ENCODE assay signal across 8 cellular contexts in the genomic region with DNA sequence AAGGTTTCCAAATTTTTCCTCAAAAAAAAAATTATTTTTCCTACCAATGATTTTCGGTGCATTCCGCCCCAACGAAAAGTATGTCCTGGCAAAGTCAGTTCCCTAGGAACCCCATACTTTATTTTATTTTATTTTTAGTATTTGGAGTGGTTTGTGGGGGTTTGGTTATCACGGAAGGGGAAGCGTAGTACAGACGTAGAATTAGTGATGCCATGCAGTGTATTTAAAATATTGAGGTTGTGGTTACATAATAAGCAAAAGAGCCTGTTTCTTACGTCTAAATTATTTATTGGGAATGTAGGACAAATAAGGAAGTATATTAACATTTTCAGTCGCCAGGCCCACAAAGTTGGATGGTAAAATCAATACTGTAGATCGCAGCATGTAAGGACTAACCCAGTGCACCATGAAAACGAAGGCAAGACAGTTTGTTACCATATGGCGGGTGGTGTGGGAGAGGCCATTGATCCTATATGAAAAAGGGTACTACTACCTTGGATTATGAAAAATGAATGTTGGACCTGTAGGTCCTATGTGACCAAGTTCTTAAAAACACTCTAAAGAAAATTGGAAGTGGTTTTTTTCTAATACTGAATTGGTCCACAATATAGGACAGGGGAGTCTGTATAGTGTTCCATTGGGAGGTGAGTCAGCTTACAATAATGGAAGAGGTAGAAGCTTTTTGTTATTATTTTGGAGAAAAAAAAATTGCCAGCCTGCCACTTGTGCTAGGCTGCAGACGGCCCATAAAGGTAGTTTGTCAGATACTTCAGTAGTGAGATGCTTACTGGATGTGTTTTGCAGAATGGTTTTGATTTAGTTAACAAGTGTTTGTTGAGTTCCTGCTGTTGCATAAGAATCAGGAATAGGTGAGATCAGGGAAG. TPM values are rescaled to one million over a fixed set of nuclear protein-coding genes. Genes with fewer than 3 reads are reported as not detected.
A peak's percentile ranks its signal among the peaks of the same experiment; 100 is the strongest.
DNase-seq lines count a peak whose midpoint lies in the region; ATAC-seq and TF ChIP-seq lines count a peak whose summit lies in the region.

No MANE protein-coding gene starts in this region.

- no peaks in the 10 kb centered on the region for H3F3A ChIP-seq in neural progenitor cell (ENCODE audit: low read depth)

- H3K4me3 Mint-ChIP-seq in activated T-cell treated with anti-CD3 and anti-CD28 coated beads, Interleukin-2, amount 50 U/mL, for 72 hours, result peak overlapping the region; percentile 92 to 94
- H3K4me3 Mint-ChIP-seq in endothelial cell (ENCODE audit: unreplicated experiment), result peak overlapping the region; percentile 96
- H3K4me3 Mint-ChIP-seq in neural progenitor cell, result peak overlapping the region; percentile 98

- no peaks in the 10 kb centered on the region for H3K27me3 Mint-ChIP-seq in activated T-cell treated with anti-CD3 and anti-CD28 coated beads, Interleukin-2, amount 50 U/mL, for 72 hours (ENCODE audit: low read depth)
- H3K27me3 Mint-ChIP-seq in endothelial cell (ENCODE audit: unreplicated experiment), result peaks cover 2% of the 10 kb centered on the region
- H3K27me3 Mint-ChIP-seq in neural progenitor cell (ENCODE audit: insufficient read depth, low read depth), result no peaks in the 10 kb centered on the region

- no peak for DNase-seq in activated T-cell treated with anti-CD3 and anti-CD28 coated beads, Interleukin-2, amount 50 U/mL, for 72 hours
- DNase-seq in activated T-cell treated with anti-CD3 and anti-CD28 coated beads, Interleukin-2, amount 50 U/mL, for 1 hour, result no peak
- no peak for DNase-seq in SJSA1 (ENCODE audit: low read depth in 1 of 2, low spot score in 2 of 2)
- DNase-seq in endothelial cell (ENCODE audit: low spot score), result no peak
- DNase-seq in neural progenitor cell (ENCODE audit: low spot score), result no peak
- DNase-seq in NCI-H446 (lab: John Stamatoyannopoulos, UW), result no peak
- no peak for DNase-seq in NCI-H1105 (lab: John Stamatoyannopoulos, UW)
- no peak for DNase-seq in inferior parietal cortex (ENCODE audit: extremely low spot score)

- peaks cover 63% of the 10 kb centered on the region for H3K79me2 ChIP-seq in neural progenitor cell (ENCODE audit: low read depth)

- H3K9ac ChIP-seq in neural progenitor cell, result peak overlapping the region; percentile 87

- peak overlapping the region; percentile 92 for H3K27ac Mint-ChIP-seq in activated T-cell treated with anti-CD3 and anti-CD28 coated beads, Interleukin-2, amount 50 U/mL, for 72 hours
- H3K27ac Mint-ChIP-seq in endothelial cell (ENCODE audit: unreplicated experiment), result peak overlapping the region; percentile 98
- H3K27ac Mint-ChIP-seq in neural progenitor cell, result peak overlapping the region; percentile 85

- H3K4me1 Mint-ChIP-seq in activated T-cell treated with anti-CD3 and anti-CD28 coated beads, Interleukin-2, amount 50 U/mL, for 72 hours (ENCODE audit: low read depth), result peaks cover 39% of the 10 kb centered on the region
- peaks cover 16% of the 10 kb centered on the region for H3K4me1 Mint-ChIP-seq in endothelial cell (ENCODE audit: unreplicated experiment)
- peaks cover 22% of the 10 kb centered on the region for H3K4me1 Mint-ChIP-seq in neural progenitor cell

- no peak for TF ChIP-seq CTCF in endothelial cell (IDR thresholded peaks at IDR 0.05; ENCODE audit: unreplicated experiment)
- no peak for TF ChIP-seq CTCF in neural progenitor cell (IDR thresholded peaks at IDR 0.05)

- H3K36me3 ChIP-seq in SJSA1, result peaks cover 18% of the 10 kb centered on the region
- H3K36me3 ChIP-seq in neural progenitor cell, result no peaks in the 10 kb centered on the region

- no peak for ATAC-seq in activated T-cell treated with anti-CD3 and anti-CD28 coated beads, Interleukin-2, amount 50 U/mL, for 72 hours (replicated peaks in 1 of 2)

- peaks cover 0 to 4% of the 10 kb centered on the region in 2 donors for H3K9me3 Mint-ChIP-seq in activated T-cell treated with anti-CD3 and anti-CD28 coated beads, Interleukin-2, amount 50 U/mL, for 72 hours
- H3K9me3 Mint-ChIP-seq in endothelial cell (ENCODE audit: unreplicated experiment) (no peaks in the 10 kb centered on the region), neural progenitor cell (peaks cover 6% of the 10 kb centered on the region)

- H3K9me3 ChIP-seq in SJSA1 (replicated peaks) (no peaks in the 10 kb centered on the region), neural progenitor cell (ENCODE audit: low read depth) (no peaks in the 10 kb centered on the region)

- H3K4me2 ChIP-seq in neural progenitor cell, result peak overlapping the region; percentile 95

- H3K4me1 ChIP-seq in SJSA1 (replicated peaks), result peaks cover 20% of the 10 kb centered on the region
- H3K4me1 ChIP-seq in neural progenitor cell, result peaks cover 38% of the 10 kb centered on the region

- H4K20me1 ChIP-seq in neural progenitor cell (ENCODE audit: low read depth), result no peaks in the 10 kb centered on the region

- H3K4me3 ChIP-seq in SJSA1 (peak overlapping the region; percentile 57), neural progenitor cell (peak overlapping the region; percentile 89)

- peak overlapping the region; percentile 91 for H2AFZ ChIP-seq in neural progenitor cell (replicated peaks)

- H3K27me3 ChIP-seq in SJSA1 (replicated peaks) (no peaks in the 10 kb centered on the region), neural progenitor cell (no peaks in the 10 kb centered on the region)

- peaks cover 6 to 18% of the 10 kb centered on the region in 2 donors for H3K36me3 Mint-ChIP-seq in activated T-cell treated with anti-CD3 and anti-CD28 coated beads, Interleukin-2, amount 50 U/mL, for 72 hours (ENCODE audit: insufficient read depth in 2 of 2)
- peaks cover 15% of the 10 kb centered on the region for H3K36me3 Mint-ChIP-seq in endothelial cell (ENCODE audit: low read depth, unreplicated experiment)
- peaks cover 17% of the 10 kb centered on the region for H3K36me3 Mint-ChIP-seq in neural progenitor cell

- H3K27ac ChIP-seq in SJSA1 (peak overlapping the region; percentile 77), neural progenitor cell (peak overlapping the region; percentile 91)

RNA-seq across cellular contexts. Expression of gene DTWD1, which starts 0.7 kb away (rescaled TPM):
- 10 to 100 TPM; 17.2 to 20.0 TPM for total RNA-seq in activated T-cell treated with anti-CD3 and anti-CD28 coated beads, Interleukin-2, amount 50 U/mL, for 72 hours
- total RNA-seq in SJSA1 (2014; rRNA removed; shearing (Covaris generic)), result 26.0 and 41.3 TPM in 2 replicates
- total RNA-seq in endothelial cell (ENCODE audit: unreplicated experiment), result 14.5 TPM
- total RNA-seq in neural progenitor cell (ENCODE audit: low replicate concordance), result 48.6 and 66.0 TPM in 2 replicates

RNA-seq across cellular contexts. Expression of gene FAM227B, which starts 1.0 kb away (rescaled TPM):
- total RNA-seq in activated T-cell treated with anti-CD3 and anti-CD28 coated beads, Interleukin-2, amount 50 U/mL, for 72 hours, result 1 to 10 TPM; 4.1 to 5.7 TPM
- total RNA-seq in SJSA1 (2014; rRNA removed; shearing (Covaris generic)), result 3.3 and 7.1 TPM in 2 replicates
- 3.8 TPM for total RNA-seq in endothelial cell (ENCODE audit: unreplicated experiment)
- total RNA-seq in neural progenitor cell (ENCODE audit: low replicate concordance), result 13.0 and 25.1 TPM in 2 replicates
